Comparison of ENCODE assay signal across 1 cellular context in the genomic region with DNA sequence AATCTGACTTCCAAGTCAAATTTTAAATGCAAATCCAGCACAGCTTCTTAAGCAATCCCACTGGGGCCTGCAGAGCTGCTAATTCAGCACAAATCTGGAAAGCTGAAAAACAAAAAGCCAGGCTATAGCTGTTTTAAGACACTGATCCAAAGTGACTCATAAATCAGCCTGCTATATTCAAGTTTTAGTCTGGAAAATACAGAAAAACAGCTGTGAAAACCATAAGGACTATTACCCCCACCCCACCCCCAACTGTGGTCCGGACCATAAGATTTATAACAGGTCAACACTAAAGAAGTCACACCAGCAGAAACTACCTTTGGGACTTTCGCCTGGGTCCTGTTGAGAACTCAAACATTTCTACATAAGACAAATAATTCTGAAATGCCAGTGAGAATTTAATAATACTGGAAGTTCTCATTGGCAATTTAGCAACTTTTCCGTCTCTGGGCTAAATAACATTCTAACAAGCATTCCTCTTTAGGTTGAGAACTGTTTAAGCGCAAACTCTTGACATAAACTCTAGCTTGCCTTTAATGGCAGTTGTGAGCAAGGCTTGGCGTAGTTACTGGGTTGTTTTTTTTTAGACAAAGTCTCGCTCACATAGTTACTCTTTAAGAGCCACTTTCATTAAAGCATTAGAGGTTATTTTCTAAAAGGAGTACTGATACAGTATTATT.
A peak's percentile ranks its signal among the peaks of the same experiment; 100 is the strongest.
TF ChIP-seq lines count a peak whose summit lies in the region.

No MANE protein-coding gene starts in this region.

TF ChIP-seq in HEK293, 187 proteins besides CTCF, POLR2A, EP300 and RAD21 (continued from another document):
- TF ChIP-seq ZNF302 (tag by site-specific recombination; IDR thresholded peaks at IDR 0.05; ENCODE audit: low read depth) (no peak), ZNF830 (tag by site-specific recombination; IDR thresholded peaks at IDR 0.05; ENCODE audit: low read depth) (no peak), ZNF24 (tag by site-specific recombination; IDR thresholded peaks at IDR 0.05) (no peak), ZNF658 (tag by site-specific recombination; IDR thresholded peaks at IDR 0.05) (no peak), ZFP41 (tag by site-specific recombination; IDR thresholded peaks at IDR 0.05; ENCODE audit: borderline replicate concordance) (no peak), ZNF677 (tag by site-specific recombination; IDR thresholded peaks at IDR 0.05) (no peak), ZNF433 (tag by site-specific recombination; IDR thresholded peaks at IDR 0.05; ENCODE audit: low read depth) (no peak), ZFP69B (tag by site-specific recombination; IDR thresholded peaks at IDR 0.05) (no peak; the same call in 1 of the 2 replicates), GLI4 (tag by site-specific recombination; IDR thresholded peaks at IDR 0.05) (no peak), PRDM1 (tag by site-specific recombination; IDR thresholded peaks at IDR 0.05) (peak; percentile 38; the same call in 1 of the 2 replicates), ZNF660 (tag by site-specific recombination; IDR thresholded peaks at IDR 0.05) (no peak), ZNF48 (tag by site-specific recombination; IDR thresholded peaks at IDR 0.05) (no peak), ZXDB (tag by site-specific recombination; IDR thresholded peaks at IDR 0.05) (no peak), REPIN1 (tag by site-specific recombination; IDR thresholded peaks at IDR 0.05; ENCODE audit: low read depth) (peak; percentile 26; the same call in 1 of the 2 replicates), SALL2 (tag by site-specific recombination; IDR thresholded peaks at IDR 0.05; ENCODE audit: borderline replicate concordance) (no peak), TCF7L2 (IDR thresholded peaks at IDR 0.05; ENCODE audit: borderline replicate concordance, low read depth, low read length) (no peak), ZBTB8A (tag by site-specific recombination; IDR thresholded peaks at IDR 0.05) (no peak)
- TF ChIP-seq, protein P1, sequence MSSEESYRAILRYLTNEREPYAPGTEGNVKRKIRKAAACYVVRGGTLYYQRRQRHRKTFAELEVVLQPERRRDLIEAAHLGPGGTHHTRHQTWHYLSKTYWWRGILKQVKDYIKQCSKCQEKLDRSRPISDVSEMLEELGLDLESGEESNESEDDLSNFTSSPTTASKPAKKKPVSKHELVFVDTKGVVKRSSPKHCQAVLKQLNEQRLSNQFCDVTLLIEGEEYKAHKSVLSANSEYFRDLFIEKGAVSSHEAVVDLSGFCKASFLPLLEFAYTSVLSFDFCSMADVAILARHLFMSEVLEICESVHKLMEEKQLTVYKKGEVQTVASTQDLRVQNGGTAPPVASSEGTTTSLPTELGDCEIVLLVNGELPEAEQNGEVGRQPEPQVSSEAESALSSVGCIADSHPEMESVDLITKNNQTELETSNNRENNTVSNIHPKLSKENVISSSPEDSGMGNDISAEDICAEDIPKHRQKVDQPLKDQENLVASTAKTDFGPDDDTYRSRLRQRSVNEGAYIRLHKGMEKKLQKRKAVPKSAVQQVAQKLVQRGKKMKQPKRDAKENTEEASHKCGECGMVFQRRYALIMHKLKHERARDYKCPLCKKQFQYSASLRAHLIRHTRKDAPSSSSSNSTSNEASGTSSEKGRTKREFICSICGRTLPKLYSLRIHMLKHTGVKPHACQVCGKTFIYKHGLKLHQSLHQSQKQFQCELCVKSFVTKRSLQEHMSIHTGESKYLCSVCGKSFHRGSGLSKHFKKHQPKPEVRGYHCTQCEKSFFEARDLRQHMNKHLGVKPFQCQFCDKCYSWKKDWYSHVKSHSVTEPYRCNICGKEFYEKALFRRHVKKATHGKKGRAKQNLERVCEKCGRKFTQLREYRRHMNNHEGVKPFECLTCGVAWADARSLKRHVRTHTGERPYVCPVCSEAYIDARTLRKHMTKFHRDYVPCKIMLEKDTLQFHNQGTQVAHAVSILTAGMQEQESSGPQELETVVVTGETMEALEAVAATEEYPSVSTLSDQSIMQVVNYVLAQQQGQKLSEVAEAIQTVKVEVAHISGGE (tag by site-specific recombination; conservative IDR thresholded peaks at IDR 0.05; ENCODE audit: low read depth), result no peak
- TF ChIP-seq, protein P2, sequence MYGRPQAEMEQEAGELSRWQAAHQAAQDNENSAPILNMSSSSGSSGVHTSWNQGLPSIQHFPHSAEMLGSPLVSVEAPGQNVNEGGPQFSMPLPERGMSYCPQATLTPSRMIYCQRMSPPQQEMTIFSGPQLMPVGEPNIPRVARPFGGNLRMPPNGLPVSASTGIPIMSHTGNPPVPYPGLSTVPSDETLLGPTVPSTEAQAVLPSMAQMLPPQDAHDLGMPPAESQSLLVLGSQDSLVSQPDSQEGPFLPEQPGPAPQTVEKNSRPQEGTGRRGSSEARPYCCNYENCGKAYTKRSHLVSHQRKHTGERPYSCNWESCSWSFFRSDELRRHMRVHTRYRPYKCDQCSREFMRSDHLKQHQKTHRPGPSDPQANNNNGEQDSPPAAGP (tag by site-specific recombination; IDR thresholded peaks at IDR 0.05), result no peak
- TF ChIP-seq, protein P3, sequence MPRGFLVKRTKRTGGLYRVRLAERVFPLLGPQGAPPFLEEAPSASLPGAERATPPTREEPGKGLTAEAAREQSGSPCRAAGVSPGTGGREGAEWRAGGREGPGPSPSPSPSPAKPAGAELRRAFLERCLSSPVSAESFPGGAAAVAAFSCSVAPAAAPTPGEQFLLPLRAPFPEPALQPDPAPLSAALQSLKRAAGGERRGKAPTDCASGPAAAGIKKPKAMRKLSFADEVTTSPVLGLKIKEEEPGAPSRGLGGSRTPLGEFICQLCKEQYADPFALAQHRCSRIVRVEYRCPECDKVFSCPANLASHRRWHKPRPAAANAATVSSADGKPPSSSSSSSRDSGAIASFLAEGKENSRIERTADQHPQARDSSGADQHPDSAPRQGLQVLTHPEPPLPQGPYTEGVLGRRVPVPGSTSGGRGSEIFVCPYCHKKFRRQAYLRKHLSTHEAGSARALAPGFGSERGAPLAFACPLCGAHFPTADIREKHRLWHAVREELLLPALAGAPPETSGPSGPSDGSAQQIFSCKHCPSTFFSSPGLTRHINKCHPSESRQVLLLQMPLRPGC (tag by site-specific recombination; IDR thresholded peaks at IDR 0.05), result no peak
- TF ChIP-seq, protein P4, sequence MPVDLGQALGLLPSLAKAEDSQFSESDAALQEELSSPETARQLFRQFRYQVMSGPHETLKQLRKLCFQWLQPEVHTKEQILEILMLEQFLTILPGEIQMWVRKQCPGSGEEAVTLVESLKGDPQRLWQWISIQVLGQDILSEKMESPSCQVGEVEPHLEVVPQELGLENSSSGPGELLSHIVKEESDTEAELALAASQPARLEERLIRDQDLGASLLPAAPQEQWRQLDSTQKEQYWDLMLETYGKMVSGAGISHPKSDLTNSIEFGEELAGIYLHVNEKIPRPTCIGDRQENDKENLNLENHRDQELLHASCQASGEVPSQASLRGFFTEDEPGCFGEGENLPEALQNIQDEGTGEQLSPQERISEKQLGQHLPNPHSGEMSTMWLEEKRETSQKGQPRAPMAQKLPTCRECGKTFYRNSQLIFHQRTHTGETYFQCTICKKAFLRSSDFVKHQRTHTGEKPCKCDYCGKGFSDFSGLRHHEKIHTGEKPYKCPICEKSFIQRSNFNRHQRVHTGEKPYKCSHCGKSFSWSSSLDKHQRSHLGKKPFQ (tag by site-specific recombination; IDR thresholded peaks at IDR 0.05), result peak; percentile 73
- TF ChIP-seq, protein P5, sequence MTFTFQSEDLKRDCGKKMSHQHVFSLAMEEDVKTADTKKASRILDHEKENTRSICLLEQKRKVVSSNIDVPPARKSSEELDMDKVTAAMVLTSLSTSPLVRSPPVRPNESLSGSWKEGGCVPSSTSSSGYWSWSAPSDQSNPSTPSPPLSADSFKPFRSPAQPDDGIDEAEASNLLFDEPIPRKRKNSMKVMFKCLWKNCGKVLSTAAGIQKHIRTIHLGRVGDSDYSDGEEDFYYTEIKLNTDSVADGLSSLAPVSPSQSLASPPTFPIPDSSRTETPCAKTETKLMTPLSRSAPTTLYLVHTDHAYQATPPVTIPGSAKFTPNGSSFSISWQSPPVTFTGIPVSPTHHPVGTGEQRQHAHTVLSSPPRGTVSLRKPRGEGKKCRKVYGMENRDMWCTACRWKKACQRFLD (tag by site-specific recombination; IDR thresholded peaks at IDR 0.05), result no peak
